In genomic region chr17:9647014-9647413, GRCh38 we compare ENCODE assay signal across 17 cellular contexts. TPM values are rescaled to one million over a fixed set of nuclear protein-coding genes. Genes with fewer than 3 reads are reported as not detected.
DNase-seq lines count a peak whose midpoint lies in the region; ATAC-seq and TF ChIP-seq lines count a peak whose summit lies in the region.
"Had no signal": no experiment of that assay in that cellular context is flagged by ENCODE, and none has a peak within 500 bp of the region (broad histone marks: within the 10 kb centered on the region; RNA-seq: fewer than 3 reads in every experiment).

No MANE protein-coding gene starts in this region.

- H3K14ac ChIP-seq in neuronal stem cell (ENCODE audit: low read length): no peak overlapping the region

- H3K9ac ChIP-seq in PC-3 (ENCODE audit: low read length) (peak overlapping the region; percentile 95; the same call in 1 of the 2 replicates), neuronal stem cell (ENCODE audit: low read depth, low read length, poor library complexity) (no peak overlapping the region)

- no peak overlapping the region for H3K18ac ChIP-seq in neuronal stem cell (ENCODE audit: low read length)

- H3K27me3 ChIP-seq in PC-3 (ENCODE audit: low read length): no peaks in the 10 kb centered on the region
- peaks cover 6 to 36% (median 28%) of the 10 kb centered on the region in 3 experiments for H3K27me3 ChIP-seq in neuronal stem cell (ENCODE audit: control insufficient read depth in 3 of 3, insufficient read depth in 3 of 3, low read depth in 1 of 3, low read length in 3 of 3)

- H3K9me3 ChIP-seq in PC-3 (ENCODE audit: low read length) (no peaks in the 10 kb centered on the region), neuronal stem cell (replicated peaks in 1 of 2; ENCODE audit: control insufficient read depth in 2 of 2, insufficient read depth in 1 of 2, low read depth in 1 of 2, low read length in 2 of 2) (peaks cover 0 to 2% of the 10 kb centered on the region in 2 donors)
- H3K9me3 ChIP-seq: HAP-1, MG63, mucosa of descending colon had no signal

- intact Hi-C loops in PC-3 (cut with micrococcal nuclease): loop anchor here (10.0 kb wide), 1 partner anchor 78 kb away; no protein-coding TSS in a partner anchor

- DNase-seq in G401 (ENCODE audit: low spot score): peak; percentile 23
- peak; percentile 78 for DNase-seq in PC-3
- DNase-seq in glomerular visceral epithelial cell (ENCODE audit: extremely low spot score): peak; percentile 60
- DNase-seq in neuronal stem cell (ENCODE audit: low spot score): peak; percentile 9
- no peak for DNase-seq in LoVo (ENCODE audit: low spot score)
- DNase-seq in NCI-H226: no peak
- DNase-seq in inferior parietal cortex (ENCODE audit: extremely low spot score): no peak
- no peak for DNase-seq in stimulated activated naive CD4-positive, alpha-beta T cell treated with Interleukin-2 at 50 U/mL for 16 hours (lab: John Stamatoyannopoulos, UW)
- DNase-seq: activated CD4-positive, alpha-beta T cell treated with anti-CD3 and anti-CD28 coated beads for 4 hours; activated effector memory CD4-positive, alpha-beta T cell treated with Interleukin-2 at 50 U/mL for 16 hours; cerebellar nuclear complex; MG63; NCI-H524 had no signal

- no peak for TF ChIP-seq CTCF in PC-3 (conservative IDR thresholded peaks at IDR 0.05; ENCODE audit: low read depth, low read length)

- no peaks in the 10 kb centered on the region for H3K79me1 ChIP-seq in neuronal stem cell (ENCODE audit: low read depth, low read length)

- H3F3A ChIP-seq in PC-3 (ENCODE audit: low read length, unreplicated experiment): no peaks in the 10 kb centered on the region

- H4K91ac ChIP-seq in neuronal stem cell (ENCODE audit: low read depth, low read length, poor library complexity): no peak overlapping the region

- no peak overlapping the region for H2AK5ac ChIP-seq in neuronal stem cell (ENCODE audit: low read depth, low read length)

- no peak overlapping the region for H3K23ac ChIP-seq in neuronal stem cell (ENCODE audit: low read depth, low read length, poor library complexity)

- no peak overlapping the region for H2BK12ac ChIP-seq in neuronal stem cell (ENCODE audit: low read length)

- H3K36me3 ChIP-seq in PC-3 (ENCODE audit: low read depth, low read length) (no peaks in the 10 kb centered on the region), neuronal stem cell (replicated peaks in 1 of 2; ENCODE audit: control insufficient read depth in 2 of 2, insufficient read depth in 2 of 2, low read length in 2 of 2) (no peaks in the 10 kb centered on the region)
- H3K36me3 ChIP-seq: HAP-1, MG63 had no signal

- H4K20me1 ChIP-seq in PC-3 (ENCODE audit: low read length): no peaks in the 10 kb centered on the region

- CTCF ChIA-PET in PC-3 (lab: Charles Lee): interaction anchor here (0.6 kb wide), 1 partner anchor 94 kb away, joined by 10 read pairs; no protein-coding TSS in a partner anchor

- in situ Hi-C loops in G401 (cut with HindIII; ENCODE audit: low sequenced_read_pairs): no loop called here

- H3K4me3 ChIP-seq in PC-3 (ENCODE audit: low read length) (peak overlapping the region; percentile 77), neuronal stem cell (ENCODE audit: low read length in 2 of 2) (no peak overlapping the region)
- H3K4me3 ChIP-seq: mucosa of descending colon, SK-N-MC had no signal

- no peak overlapping the region for H2BK5ac ChIP-seq in neuronal stem cell (ENCODE audit: low read length)

- H3K9me2 ChIP-seq in PC-3 (replicated peaks; ENCODE audit: low read length): no peaks in the 10 kb centered on the region

- no peak overlapping the region for H4K8ac ChIP-seq in neuronal stem cell (ENCODE audit: low read depth, low read length)

- POLR2A ChIA-PET in PC-3 (lab: Charles Lee; ENCODE audit: unreplicated experiment): no interaction called here

- ATAC-seq in PC-3: no peak
- ATAC-seq: mucosa of descending colon had no signal

- peaks cover 17% of the 10 kb centered on the region; the same call in 1 of the 2 replicates for H3K4me1 ChIP-seq in PC-3 (ENCODE audit: insufficient read depth, low read length)
- H3K4me1 ChIP-seq in neuronal stem cell (ENCODE audit: control insufficient read depth in 2 of 2, insufficient read depth in 1 of 2, low read depth in 1 of 2, low read length in 2 of 2): peaks cover 7 to 22% of the 10 kb centered on the region in 2 donors

- H2BK15ac ChIP-seq in neuronal stem cell (ENCODE audit: low read length): no peak overlapping the region

- no TSS peak for BruUV-seq in PC-3 (replicated peaks; lab: Mats Ljungman, UMichigan)

- no CpG with 5 or more reads among the region's 4 CpGs for WGBS in neuronal stem cell (ENCODE audit: extremely low coverage in 2 of 2, insufficient read length in 2 of 2, insufficient replicate concordance in 1 of 2), 2 donors

- H3K79me2 ChIP-seq in PC-3 (ENCODE audit: low read length): peaks cover 68% of the 10 kb centered on the region

- H3K4me2 ChIP-seq in PC-3 (ENCODE audit: low read length) (peak overlapping the region; percentile 86), neuronal stem cell (ENCODE audit: insufficient read depth, low read length, poor library complexity, severe bottlenecking) (no peak overlapping the region)

- H2BK120ac ChIP-seq in neuronal stem cell (ENCODE audit: low read depth, low read length): no peak overlapping the region

- H2AFZ ChIP-seq in PC-3 (ENCODE audit: low read length) (peak overlapping the region; percentile 29; the same call in 1 of the 2 replicates), neuronal stem cell (ENCODE audit: low read length) (no peak overlapping the region)

- H3K4ac ChIP-seq in neuronal stem cell (ENCODE audit: low read length): no peak overlapping the region

- H3K27ac ChIP-seq in PC-3 (ENCODE audit: low read length) (peak overlapping the region; percentile 37), neuronal stem cell (replicated peaks; ENCODE audit: low read length) (no peak overlapping the region)
- H3K27ac ChIP-seq: SK-N-MC had no signal

RNA-seq across cellular contexts. Expression of gene USP43, which starts 1.7 kb away (rescaled TPM):
- total RNA-seq in G401 (2014; rRNA removed; shearing (Covaris generic)): 2.8 and 3.0 TPM in 2 replicates
- 8.1 and 10.0 TPM in 2 replicates for total RNA-seq in PC-3 (2014; rRNA removed)
- polyA plus RNA-seq in neuronal stem cell (2013, experiment 1 of 2): 0.07 TPM
- polyA plus RNA-seq in neuronal stem cell (2013, experiment 2 of 2): 0.03 TPM
- total RNA-seq: fibroblast of villous mesenchyme had no signal

Comparison
In these comparisons a context has a peak if more than half of its experiments do, and no peak if none do; other contexts are left out.
1. DNase-seq: peak in G401 (single experiment), PC-3 (single experiment), glomerular visceral epithelial cell (single experiment) and neuronal stem cell (single experiment); none in LoVo (single experiment), NCI-H226 (single experiment), inferior parietal cortex (single experiment) and stimulated activated naive CD4-positive, alpha-beta T cell treated with Interleukin-2 at 50 U/mL for 16 hours (single experiment).